ENCODE assay signal across 1 cellular context in the genomic region with DNA sequence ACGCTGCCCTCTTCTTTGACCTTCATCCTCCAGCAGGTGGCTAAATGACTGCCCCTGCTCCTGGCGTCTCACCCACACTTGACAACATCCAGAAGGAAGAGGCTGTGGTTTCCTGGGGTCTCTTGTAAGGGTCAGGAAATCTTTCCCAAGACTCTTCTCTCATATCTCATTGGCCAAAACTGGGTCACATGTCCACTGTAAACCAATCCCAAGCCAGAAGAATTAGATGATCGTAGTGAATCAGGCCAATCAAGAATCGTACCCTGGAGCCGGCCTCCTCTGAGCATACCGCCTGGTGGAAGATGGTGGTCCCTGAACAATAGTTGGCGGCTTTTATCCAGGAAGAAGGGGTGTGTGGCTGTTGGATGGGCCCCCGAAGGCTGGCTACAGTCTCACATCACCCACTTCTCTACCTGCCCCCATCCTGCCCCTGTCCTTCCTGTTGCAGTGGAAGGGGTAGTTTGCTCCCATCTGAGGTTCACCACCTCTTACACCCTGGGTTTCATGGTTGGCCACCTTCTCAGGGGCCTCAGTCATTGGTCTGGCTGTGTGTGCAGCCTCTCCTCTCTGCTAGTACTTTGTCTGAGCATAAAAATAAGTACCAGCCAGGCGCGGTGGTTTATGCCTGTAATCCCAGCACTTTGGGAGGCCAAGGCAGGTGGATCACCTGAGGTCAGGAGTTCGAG.
TF ChIP-seq lines count a peak whose summit lies in the region.

No MANE protein-coding gene starts in this region.

TF ChIP-seq in HepG2, 621 proteins besides CTCF, POLR2A, EP300 and RAD21:
- TF ChIP-seq ZNF782 (CRISPR knock-in tag; IDR thresholded peaks at IDR 0.05; ENCODE audit: borderline replicate concordance): no peak
- TF ChIP-seq XRCC5 (optimal IDR thresholded peaks at IDR 0.05; ENCODE audit: low read length): no peak
- 0 out of 2 replicates have a peak, but pooled peaks have one; percentile 11 for TF ChIP-seq SMC3 (IDR thresholded peaks at IDR 0.05; ENCODE audit: low read length)
- TF ChIP-seq CREB1 (IDR thresholded peaks at IDR 0.05): no peak
- TF ChIP-seq CREB1 (CRISPR knock-in tag; IDR thresholded peaks at IDR 0.05): no peak
- no peak for TF ChIP-seq NFYC (CRISPR knock-in tag; IDR thresholded peaks at IDR 0.05)
- no peak for TF ChIP-seq ARID5B (CRISPR knock-in tag; IDR thresholded peaks at IDR 0.05)
- no peak for TF ChIP-seq ZZZ3 (CRISPR knock-in tag; IDR thresholded peaks at IDR 0.05; ENCODE audit: borderline replicate concordance)
- TF ChIP-seq HNF4G (IDR thresholded peaks at IDR 0.05; ENCODE audit: borderline replicate concordance, low read depth, low read length): no peak
- TF ChIP-seq HNF4G (CRISPR knock-in tag; IDR thresholded peaks at IDR 0.05; ENCODE audit: borderline replicate concordance, low read depth): no peak
- no peak for TF ChIP-seq SKIL (CRISPR knock-in tag; IDR thresholded peaks at IDR 0.05; ENCODE audit: borderline replicate concordance)
- TF ChIP-seq NFYB (CRISPR knock-in tag; IDR thresholded peaks at IDR 0.05): 0 out of 2 replicates have a peak, but pooled peaks have one; percentile 24
- TF ChIP-seq FOXA3 (CRISPR knock-in tag; IDR thresholded peaks at IDR 0.05): no peak
- TF ChIP-seq, protein P1, sequence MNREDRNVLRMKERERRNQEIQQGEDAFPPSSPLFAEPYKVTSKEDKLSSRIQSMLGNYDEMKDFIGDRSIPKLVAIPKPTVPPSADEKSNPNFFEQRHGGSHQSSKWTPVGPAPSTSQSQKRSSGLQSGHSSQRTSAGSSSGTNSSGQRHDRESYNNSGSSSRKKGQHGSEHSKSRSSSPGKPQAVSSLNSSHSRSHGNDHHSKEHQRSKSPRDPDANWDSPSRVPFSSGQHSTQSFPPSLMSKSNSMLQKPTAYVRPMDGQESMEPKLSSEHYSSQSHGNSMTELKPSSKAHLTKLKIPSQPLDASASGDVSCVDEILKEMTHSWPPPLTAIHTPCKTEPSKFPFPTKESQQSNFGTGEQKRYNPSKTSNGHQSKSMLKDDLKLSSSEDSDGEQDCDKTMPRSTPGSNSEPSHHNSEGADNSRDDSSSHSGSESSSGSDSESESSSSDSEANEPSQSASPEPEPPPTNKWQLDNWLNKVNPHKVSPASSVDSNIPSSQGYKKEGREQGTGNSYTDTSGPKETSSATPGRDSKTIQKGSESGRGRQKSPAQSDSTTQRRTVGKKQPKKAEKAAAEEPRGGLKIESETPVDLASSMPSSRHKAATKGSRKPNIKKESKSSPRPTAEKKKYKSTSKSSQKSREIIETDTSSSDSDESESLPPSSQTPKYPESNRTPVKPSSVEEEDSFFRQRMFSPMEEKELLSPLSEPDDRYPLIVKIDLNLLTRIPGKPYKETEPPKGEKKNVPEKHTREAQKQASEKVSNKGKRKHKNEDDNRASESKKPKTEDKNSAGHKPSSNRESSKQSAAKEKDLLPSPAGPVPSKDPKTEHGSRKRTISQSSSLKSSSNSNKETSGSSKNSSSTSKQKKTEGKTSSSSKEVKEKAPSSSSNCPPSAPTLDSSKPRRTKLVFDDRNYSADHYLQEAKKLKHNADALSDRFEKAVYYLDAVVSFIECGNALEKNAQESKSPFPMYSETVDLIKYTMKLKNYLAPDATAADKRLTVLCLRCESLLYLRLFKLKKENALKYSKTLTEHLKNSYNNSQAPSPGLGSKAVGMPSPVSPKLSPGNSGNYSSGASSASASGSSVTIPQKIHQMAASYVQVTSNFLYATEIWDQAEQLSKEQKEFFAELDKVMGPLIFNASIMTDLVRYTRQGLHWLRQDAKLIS (CRISPR knock-in tag; IDR thresholded peaks at IDR 0.05): no peak
- no peak for TF ChIP-seq CERS6 (CRISPR knock-in tag; IDR thresholded peaks at IDR 0.05)
- no peak for TF ChIP-seq XBP1 (CRISPR knock-in tag; IDR thresholded peaks at IDR 0.05)
- TF ChIP-seq STAG1 (CRISPR knock-in tag; IDR thresholded peaks at IDR 0.05): peak; percentile 29
- no peak for TF ChIP-seq ATF1 (CRISPR knock-in tag; IDR thresholded peaks at IDR 0.05)
- TF ChIP-seq ZNF614 (CRISPR knock-in tag; IDR thresholded peaks at IDR 0.05; ENCODE audit: borderline replicate concordance): no peak
- TF ChIP-seq PHF5A (CRISPR knock-in tag; IDR thresholded peaks at IDR 0.05; ENCODE audit: low read depth, unreplicated experiment): no peak
- TF ChIP-seq RFXANK (CRISPR knock-in tag; IDR thresholded peaks at IDR 0.05): no peak
- TF ChIP-seq HDAC2 (CRISPR knock-in tag; IDR thresholded peaks at IDR 0.05): no peak
- TF ChIP-seq USF2 (IDR thresholded peaks at IDR 0.05; ENCODE audit: low read depth, low read length): peak; percentile 28; the same call in 1 of the 2 replicates
- TF ChIP-seq USF2 (CRISPR knock-in tag; IDR thresholded peaks at IDR 0.05; ENCODE audit: borderline replicate concordance): no peak
